In the genomic region with DNA sequence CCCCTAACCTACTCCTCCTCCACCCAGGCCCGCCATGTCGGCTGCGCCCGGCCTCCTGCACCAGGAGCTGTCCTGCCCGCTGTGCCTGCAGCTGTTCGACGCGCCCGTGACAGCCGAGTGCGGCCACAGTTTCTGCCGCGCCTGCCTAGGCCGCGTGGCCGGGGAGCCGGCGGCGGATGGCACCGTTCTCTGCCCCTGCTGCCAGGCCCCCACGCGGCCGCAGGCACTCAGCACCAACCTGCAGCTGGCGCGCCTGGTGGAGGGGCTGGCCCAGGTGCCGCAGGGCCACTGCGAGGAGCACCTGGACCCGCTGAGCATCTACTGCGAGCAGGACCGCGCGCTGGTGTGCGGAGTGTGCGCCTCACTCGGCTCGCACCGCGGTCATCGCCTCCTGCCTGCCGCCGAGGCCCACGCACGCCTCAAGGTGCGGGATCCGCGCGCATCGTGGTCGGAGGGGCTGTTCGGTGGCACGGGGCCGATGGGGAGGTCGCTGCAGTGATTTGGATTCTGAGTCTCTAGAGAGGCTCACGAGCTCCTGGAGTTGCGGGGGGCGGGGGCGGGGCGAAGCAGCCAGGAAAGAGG, we compare ENCODE assay signal across 8 cellular contexts. TPM values are rescaled to one million over a fixed set of nuclear protein-coding genes. Genes with fewer than 3 reads are reported as not detected.
A peak's percentile ranks its signal among the peaks of the same experiment; 100 is the strongest.
DNase-seq lines count a peak whose midpoint lies in the region; ATAC-seq and TF ChIP-seq lines count a peak whose summit lies in the region.

No MANE protein-coding gene starts in this region.

- H3K4me1 ChIP-seq in HCT116 (ENCODE audit: control insufficient read depth in 1 of 2, insufficient read depth in 2 of 2, low read length in 2 of 2) (peaks cover 9 to 33% of the 10 kb centered on the region in 2 experiments), hepatocyte (ENCODE audit: insufficient read depth) (peaks cover 27% of the 10 kb centered on the region), skeletal muscle satellite cell (ENCODE audit: control insufficient read depth, insufficient read depth, low read length) (peaks cover 18% of the 10 kb centered on the region)

- peaks cover 10% of the 10 kb centered on the region for H3K27me3 Mint-ChIP-seq in activated naive CD8-positive, alpha-beta T cell

- H3K27ac ChIP-seq in HCT116 (ENCODE audit: low read depth, low read length): peak overlapping the region; percentile 95
- no peak overlapping the region for H3K27ac ChIP-seq in hepatocyte

- H3K9me2 ChIP-seq in HCT116 (ENCODE audit: insufficient read depth) (no peaks in the 10 kb centered on the region), hepatocyte (replicated peaks; ENCODE audit: insufficient read depth) (no peaks in the 10 kb centered on the region)

- CTCF ChIA-PET in HCT116 (lab: Charles Lee): no interaction called here

- peak overlapping the region; percentile 89 to 96 for H3K4me3 ChIP-seq in HCT116 (replicated peaks in 1 of 2; ENCODE audit: low read depth in 1 of 2, low read length in 2 of 2)
- H3K4me3 ChIP-seq in hepatocyte: peak overlapping the region; percentile 36
- peak overlapping the region; percentile 78 for H3K4me3 ChIP-seq in skeletal muscle satellite cell (ENCODE audit: low read length)

- TF ChIP-seq CTCF in HCT116 (IDR thresholded peaks at IDR 0.05 in 2 of 3, conservative IDR thresholded peaks at IDR 0.05 in 1 of 3; ENCODE audit: borderline replicate concordance in 1 of 3, insufficient read depth in 1 of 3, low read depth in 2 of 3, low read length in 2 of 3) (no peak), hepatocyte (IDR thresholded peaks at IDR 0.05; ENCODE audit: poor library complexity) (no peak)

- 3% methylated on average over 57 of the region's 58 CpGs for WGBS in hepatocyte (ENCODE audit: low lambda C conversion rate, missing lambda C conversion rate)

- no peak for TF ChIP-seq RAD21 in HCT116 (IDR thresholded peaks at IDR 0.05; ENCODE audit: low read depth)

- no peak overlapping the region for H3K27ac Mint-ChIP-seq in activated naive CD8-positive, alpha-beta T cell

- H3K9ac ChIP-seq in HCT116 (ENCODE audit: low read length) (peak overlapping the region; percentile 89), skeletal muscle satellite cell (ENCODE audit: low read depth, low read length) (peak overlapping the region; percentile 89)

- no peaks in the 10 kb centered on the region for H4K20me1 ChIP-seq in HCT116 (ENCODE audit: insufficient read depth)
- H4K20me1 ChIP-seq in hepatocyte (ENCODE audit: insufficient read depth, poor library complexity, severe bottlenecking): no peaks in the 10 kb centered on the region

- H3K36me3 Mint-ChIP-seq in activated naive CD8-positive, alpha-beta T cell: no peaks in the 10 kb centered on the region

- H2AFZ ChIP-seq in HCT116 (ENCODE audit: low read depth, low read length, poor library complexity, severe bottlenecking) (no peak overlapping the region), hepatocyte (peak overlapping the region; percentile 50)

- POLR2A ChIA-PET in HCT116 (lab: Charles Lee): interaction anchor here (1.0 to 1.9 kb wide), 4 partner anchors 11 to 199 kb away, joined by 3 to 13 read pairs (median 4); a partner anchor contains a TSS

- H3K9me3 ChIP-seq in HCT116 (ENCODE audit: control insufficient read depth in 1 of 2, insufficient read depth in 1 of 2, low read depth in 1 of 2, low read length in 2 of 2) (no peaks in the 10 kb centered on the region), hepatocyte (ENCODE audit: low read depth) (no peaks in the 10 kb centered on the region), skeletal muscle satellite cell (replicated peaks; ENCODE audit: low read length) (no peaks in the 10 kb centered on the region)

- no peak for TF ChIP-seq POLR2A in HCT116 (IDR thresholded peaks at IDR 0.05; ENCODE audit: borderline replicate concordance, extremely low read depth, insufficient read depth, insufficient read length)

- H3K4me2 ChIP-seq in HCT116 (ENCODE audit: low read length): peak overlapping the region; percentile 100
- peak overlapping the region; percentile 96 for H3K4me2 ChIP-seq in hepatocyte
- H3K4me2 ChIP-seq in skeletal muscle satellite cell (ENCODE audit: low read length): peak overlapping the region; percentile 90

- DNase-seq in HCT116 (ENCODE audit: low read depth, low spot score) (no peak), hepatocyte (ENCODE audit: low spot score) (no peak), middle frontal gyrus (ENCODE audit: extremely low spot score, low spot score) (no peak), NCI-H187 treated with DMSO at 0.1 percent for 48 hours (lab: John Stamatoyannopoulos, UW) (no peak), hypothalamus (lab: John Stamatoyannopoulos, UW) (no peak), NCI-H446 treated with DMSO at 0.1 percent for 48 hours (lab: John Stamatoyannopoulos, UW) (no peak)

- BruUV-seq in HCT116 (replicated peaks; lab: Mats Ljungman, UMichigan): no TSS peak

- H3K9me3 Mint-ChIP-seq in activated naive CD8-positive, alpha-beta T cell (ENCODE audit: low read depth): no peaks in the 10 kb centered on the region

- intact Hi-C loops in HCT116 (cut with micrococcal nuclease): loop anchor here (5.0 to 10.0 kb wide), 2 partner anchors 168 to 240 kb away; a partner anchor contains a TSS

- H3K36me3 ChIP-seq in HCT116 (ENCODE audit: control insufficient read depth in 1 of 2, insufficient read depth in 2 of 2, low read length in 2 of 2) (no peaks in the 10 kb centered on the region; a peak in 1 of 4 replicates), hepatocyte (replicated peaks; ENCODE audit: insufficient read depth, low read depth) (no peaks in the 10 kb centered on the region), skeletal muscle satellite cell (ENCODE audit: insufficient read depth, low read length) (no peaks in the 10 kb centered on the region)

- peak overlapping the region; percentile 81 for H3K4me3 Mint-ChIP-seq in activated naive CD8-positive, alpha-beta T cell

- H3K27me3 ChIP-seq in HCT116 (ENCODE audit: insufficient read depth, low read length) (no peaks in the 10 kb centered on the region), hepatocyte (peaks cover 70% of the 10 kb centered on the region), skeletal muscle satellite cell (ENCODE audit: control insufficient read depth, insufficient read depth, low read length) (peaks cover 11% of the 10 kb centered on the region)

- H3K79me2 ChIP-seq in HCT116 (ENCODE audit: insufficient read depth, low read length) (peaks cover 41% of the 10 kb centered on the region), hepatocyte (no peaks in the 10 kb centered on the region)

- peaks cover 13% of the 10 kb centered on the region for H3K4me1 Mint-ChIP-seq in activated naive CD8-positive, alpha-beta T cell (ENCODE audit: low read depth)

- RAD21 ChIA-PET in HCT116 (lab: Charles Lee; ENCODE audit: low non-redundant PET in 1 of 2, low total read pairs in 2 of 2, uncharacterized antibody in 2 of 2, unreplicated experiment in 2 of 2): interaction anchor here in 1 of 2 experiments (0.6 kb wide), 1 partner anchor 55 kb away, joined by 3 read pairs; no protein-coding TSS in a partner anchor

- peak; percentile 56 for ATAC-seq in HCT116

TF ChIP-seq in HCT116, 20 proteins besides CTCF, POLR2A, EP300 and RAD21 (continues in another document):
- TF ChIP-seq ZNF274 (IDR thresholded peaks at IDR 0.05; ENCODE audit: low read depth, low read length) (no peak), ELF1 (IDR thresholded peaks at IDR 0.05; ENCODE audit: borderline replicate concordance, low read depth) (no peak), SRF (IDR thresholded peaks at IDR 0.05; ENCODE audit: low read depth) (no peak), EZH2 (IDR thresholded peaks at IDR 0.05) (no peak), EZH2phosphoT487 (IDR thresholded peaks at IDR 0.05; ENCODE audit: borderline replicate concordance) (no peak), POLR2AphosphoS5 (IDR thresholded peaks at IDR 0.05; ENCODE audit: low read depth, low read length) (no peak), CBX3 (IDR thresholded peaks at IDR 0.05; ENCODE audit: low read depth) (no peak), CEBPB (IDR thresholded peaks at IDR 0.05; ENCODE audit: low read depth) (no peak), ZFX (IDR thresholded peaks at IDR 0.05) (peak; percentile 94), SIN3A (IDR thresholded peaks at IDR 0.05; ENCODE audit: low read depth) (peak; percentile 45; the same call in 1 of the 2 replicates), EGR1 (IDR thresholded peaks at IDR 0.05; ENCODE audit: low read depth) (no peak), YY1 (IDR thresholded peaks at IDR 0.05; ENCODE audit: extremely low read depth, insufficient replicate concordance, low read depth, low read length) (no peak), TCF7L2 (IDR thresholded peaks at IDR 0.05; ENCODE audit: borderline replicate concordance, extremely low read depth, insufficient read depth, insufficient read length) (no peak)
- TF ChIP-seq, protein P1, sequence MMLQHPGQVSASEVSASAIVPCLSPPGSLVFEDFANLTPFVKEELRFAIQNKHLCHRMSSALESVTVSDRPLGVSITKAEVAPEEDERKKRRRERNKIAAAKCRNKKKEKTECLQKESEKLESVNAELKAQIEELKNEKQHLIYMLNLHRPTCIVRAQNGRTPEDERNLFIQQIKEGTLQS (IDR thresholded peaks at IDR 0.05): no peak
- TF ChIP-seq, protein P2, sequence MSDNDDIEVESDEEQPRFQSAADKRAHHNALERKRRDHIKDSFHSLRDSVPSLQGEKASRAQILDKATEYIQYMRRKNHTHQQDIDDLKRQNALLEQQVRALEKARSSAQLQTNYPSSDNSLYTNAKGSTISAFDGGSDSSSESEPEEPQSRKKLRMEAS (IDR thresholded peaks at IDR 0.05): peak; percentile 86

RNA-seq across cellular contexts. Expression of a gene that starts 0.9 kb away (rescaled TPM):
- total RNA-seq in HCT116 (2021; ENCODE audit: unreplicated experiment) (43.8 TPM), hepatocyte (0.04 TPM in 1 of 2 replicates, not detected in the other)
- polyA plus RNA-seq in HCT116 (2012): 24.6 and 26.2 TPM in 2 replicates
- polyA plus RNA-seq in hepatocyte: not detected in 2 replicates
- total RNA-seq in skeletal muscle satellite cell (2012; rRNA removed): 1.5 and 5.9 TPM in 2 replicates

RNA-seq across cellular contexts. Expression of a gene that starts 2.1 kb away (rescaled TPM):
- total RNA-seq in HCT116 (2021; ENCODE audit: unreplicated experiment): not detected
- 0.29 and 0.31 TPM in 2 replicates for polyA plus RNA-seq in HCT116 (2012)
- not detected in 2 replicates for total RNA-seq in hepatocyte
- not detected in 2 replicates for polyA plus RNA-seq in hepatocyte
- not detected in 2 replicates for total RNA-seq in skeletal muscle satellite cell (2012; rRNA removed)

RNA-seq across cellular contexts. Expression of a gene that starts 12.2 kb away (rescaled TPM):
- total RNA-seq in HCT116 (2021; ENCODE audit: unreplicated experiment) (not detected), hepatocyte (9.4 and 15.1 TPM in 2 replicates)
- polyA plus RNA-seq in HCT116 (2012): 0.24 TPM in 1 of 2 replicates, not detected in the other
- polyA plus RNA-seq in hepatocyte: 13.8 and 16.1 TPM in 2 replicates
- total RNA-seq in skeletal muscle satellite cell (2012; rRNA removed): 51.5 and 71.2 TPM in 2 replicates

RNA-seq across cellular contexts. Expression of a gene that starts 34.9 kb away (rescaled TPM):
- total RNA-seq in HCT116 (2021; ENCODE audit: unreplicated experiment) (522 TPM), hepatocyte (39.7 and 47.4 TPM in 2 replicates)
- polyA plus RNA-seq in HCT116 (2012): 224 and 307 TPM in 2 replicates
- polyA plus RNA-seq in hepatocyte: 327 and 345 TPM in 2 replicates
- 34.0 and 41.9 TPM in 2 replicates for total RNA-seq in skeletal muscle satellite cell (2012; rRNA removed)

RNA-seq across cellular contexts. Expression of a gene that starts 45.0 kb away (rescaled TPM):
- 1.7 TPM for total RNA-seq in HCT116 (2021; ENCODE audit: unreplicated experiment)
- polyA plus RNA-seq in HCT116 (2012): 0.18 and 0.30 TPM in 2 replicates
- total RNA-seq in hepatocyte: 0.32 and 2.5 TPM in 2 replicates
- polyA plus RNA-seq in hepatocyte: not detected in 2 replicates
- under 0.01 TPM in 1 of 2 replicates, not detected in the other for total RNA-seq in skeletal muscle satellite cell (2012; rRNA removed)

Comparison
In these comparisons a context has a peak if more than half of its experiments do, and no peak if none do; other contexts are left out.
1. H3K4me3 ChIP-seq: peak in every context shown above with its lines; median percentile 92 in HCT116; 78 in skeletal muscle satellite cell; 36 in hepatocyte.
2. RNA of a gene that starts 0.9 kb away (total RNA-seq): 43.8 TPM in HCT116 (single experiment); 0.04 TPM in hepatocyte; every median in the first group is over 10 times any median in the second.
3. Peak in every context shown above with its lines, with median percentiles within 50 percentile points of each other: H3K4me2 ChIP-seq.